Comparison of ENCODE assay signal across 27 cellular contexts in the genomic region with DNA sequence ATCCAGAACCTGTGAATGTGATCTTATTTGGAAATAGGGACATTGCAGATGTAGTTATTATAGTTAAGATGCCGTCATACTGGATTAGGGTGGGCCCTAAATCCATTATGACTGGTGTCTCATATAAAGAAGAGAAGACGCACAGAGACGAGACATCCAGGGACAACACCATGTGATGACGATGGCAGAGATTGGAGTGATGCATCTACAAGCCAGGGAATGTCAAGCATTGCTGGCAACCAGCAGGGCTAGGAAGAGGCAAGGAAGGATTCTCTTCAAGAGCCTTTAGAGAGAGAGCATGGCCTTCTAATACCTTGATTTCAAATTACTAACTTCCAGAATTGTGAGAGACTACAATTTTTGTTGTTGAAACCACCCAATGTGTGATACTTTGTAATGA.
"Had no signal": no experiment of that assay in that cellular context is flagged by ENCODE, and none has a peak within 500 bp of the region (broad histone marks: within the 10 kb centered on the region; RNA-seq: fewer than 3 reads in every experiment).

No MANE protein-coding gene starts in this region.

- DNase-seq: activated CD4-positive, alpha-beta memory T cell treated with anti-CD3 and anti-CD28 coated beads, Interleukin-2, amount 10 ng/mL, durations not matched to agents 7 days and 5 days; activated CD4-positive, alpha-beta T cell treated with anti-CD3 and anti-CD28 coated beads for 1 hour; activated CD4-positive, alpha-beta T cell treated with anti-CD3 and anti-CD28 coated beads for 4 hours; activated CD4-positive, alpha-beta T cell treated with anti-CD3 and anti-CD28 coated beads, Interleukin-2, amount 10 ng/mL, durations not matched to agents 7 days and 5 days; activated CD4-positive, alpha-beta T cell treated with anti-CD3 and anti-CD28 coated beads, Interleukin-2, amount 50 U/mL, for 4 hours; activated effector memory CD4-positive, alpha-beta T cell treated with Interleukin-2 at 50 U/mL for 16 hours; activated gamma-delta T cell treated with Interleukin-2 at 50 U/mL for 16 hours; activated naive CD4-positive, alpha-beta T cell treated with anti-CD3 and anti-CD28 coated beads, Interleukin-2, amount 50 U/mL, for 16 hours; activated naive CD4-positive, alpha-beta T cell treated with Interleukin-2 at 50 U/mL for 16 hours; activated T-cell treated with anti-CD3 and anti-CD28 coated beads, Interleukin-2, amount 50 U/mL, for 4 hours; amniotic stem cell; anterior cingulate cortex; brain microvascular endothelial cell; dorsolateral prefrontal cortex; effector memory CD4-positive, alpha-beta T cell; endodermal cell; glutamatergic neuron; heart right ventricle; T-helper 2 cell had no signal

- H3K36me3 ChIP-seq: brain microvascular endothelial cell, heart right ventricle had no signal

- H3K27me3 Mint-ChIP-seq: activated naive CD8-positive, alpha-beta T cell; activated T-helper 17 cell treated with anti-CD3 and anti-CD28 coated beads, Interleukin-2, amount 50 U/mL, for 72 hours; central memory CD8-positive, alpha-beta T cell had no signal

- H3K4me3 Mint-ChIP-seq: activated CD4-positive, alpha-beta memory T cell treated with anti-CD3 and anti-CD28 coated beads, Interleukin-2, amount 10 ng/mL, durations not matched to agents 7 days and 5 days; activated CD4-positive, alpha-beta T cell treated with anti-CD3 and anti-CD28 coated beads, Interleukin-2, amount 10 ng/mL, durations not matched to agents 7 days and 5 days; activated naive CD8-positive, alpha-beta T cell; activated T-cell treated with anti-CD3 and anti-CD28 coated beads, Interleukin-2, amount 50 U/mL, for 4 hours; activated T-helper 17 cell treated with anti-CD3 and anti-CD28 coated beads, Interleukin-2, amount 50 U/mL, for 72 hours; central memory CD8-positive, alpha-beta T cell; dendritic cell treated with granulocyte-macrophage colony-stimulating factor and Interleukin-4, amounts not matched to agents 40 ng/mL and 50 ng/mL, for 4 days; endodermal cell; WTC11 had no signal

- H3K27ac Mint-ChIP-seq: activated CD4-positive, alpha-beta memory T cell treated with anti-CD3 and anti-CD28 coated beads, Interleukin-2, amount 10 ng/mL, durations not matched to agents 7 days and 5 days; activated CD4-positive, alpha-beta T cell treated with anti-CD3 and anti-CD28 coated beads, Interleukin-2, amount 10 ng/mL, durations not matched to agents 7 days and 5 days; activated naive CD8-positive, alpha-beta T cell; activated T-helper 17 cell treated with anti-CD3 and anti-CD28 coated beads, Interleukin-2, amount 50 U/mL, for 72 hours; dendritic cell treated with granulocyte-macrophage colony-stimulating factor and Interleukin-4, amounts not matched to agents 40 ng/mL and 50 ng/mL, for 4 days; endodermal cell; WTC11 had no signal

- H3K9me3 Mint-ChIP-seq: activated CD4-positive, alpha-beta memory T cell treated with anti-CD3 and anti-CD28 coated beads, Interleukin-2, amount 10 ng/mL, durations not matched to agents 7 days and 5 days; activated T-cell treated with anti-CD3 and anti-CD28 coated beads, Interleukin-2, amount 50 U/mL, for 4 hours; activated T-helper 17 cell treated with anti-CD3 and anti-CD28 coated beads, Interleukin-2, amount 50 U/mL, for 72 hours; central memory CD8-positive, alpha-beta T cell; dendritic cell treated with granulocyte-macrophage colony-stimulating factor and Interleukin-4, amounts not matched to agents 40 ng/mL and 50 ng/mL, for 4 days; endodermal cell; WTC11 had no signal

- ATAC-seq: activated T-cell treated with anti-CD3 and anti-CD28 coated beads, Interleukin-2, amount 50 U/mL, for 4 hours; activated T-helper 17 cell treated with anti-CD3 and anti-CD28 coated beads, Interleukin-2, amount 50 U/mL, for 72 hours; esophagus mucosa; heart right ventricle; WTC11 had no signal

- H3K36me3 Mint-ChIP-seq: activated naive CD8-positive, alpha-beta T cell; WTC11 had no signal

- H3K9me3 ChIP-seq: heart right ventricle had no signal

- H3K4me1 Mint-ChIP-seq: activated CD4-positive, alpha-beta memory T cell treated with anti-CD3 and anti-CD28 coated beads, Interleukin-2, amount 10 ng/mL, durations not matched to agents 7 days and 5 days; activated CD4-positive, alpha-beta T cell treated with anti-CD3 and anti-CD28 coated beads, Interleukin-2, amount 10 ng/mL, durations not matched to agents 7 days and 5 days; activated T-helper 17 cell treated with anti-CD3 and anti-CD28 coated beads, Interleukin-2, amount 50 U/mL, for 72 hours; central memory CD8-positive, alpha-beta T cell had no signal

- H3K4me3 ChIP-seq: coronary artery, dorsolateral prefrontal cortex, heart right ventricle had no signal

- H3K27me3 ChIP-seq: brain microvascular endothelial cell, dorsolateral prefrontal cortex, heart right ventricle had no signal

- H3K27ac ChIP-seq: brain microvascular endothelial cell, coronary artery, dorsolateral prefrontal cortex, heart right ventricle, VCaP had no signal
